15 cellular contexts compared by ENCODE assay signal in genomic region chr20:4896119-4896700, GRCh38.
DNase-seq lines count a peak whose midpoint lies in the region; ATAC-seq and TF ChIP-seq lines count a peak whose summit lies in the region.
"Had no signal": no experiment of that assay in that cellular context is flagged by ENCODE, and none has a peak within 500 bp of the region (broad histone marks: within the 10 kb centered on the region; RNA-seq: fewer than 3 reads in every experiment).

No MANE protein-coding gene starts in this region.

- H3K27me3 Mint-ChIP-seq in H9 (ENCODE audit: low read depth) (no peaks in the 10 kb centered on the region), WTC11 (ENCODE audit: low read depth) (no peaks in the 10 kb centered on the region), Calu3 (ENCODE audit: unreplicated experiment) (no peaks in the 10 kb centered on the region)

- POLR2A ChIA-PET in WTC11 (lab: Charles Lee), result no interaction called here

- H4K20me1 ChIP-seq in H9 (ENCODE audit: control insufficient read depth, insufficient read depth, insufficient read length), result no peaks in the 10 kb centered on the region

- no peak overlapping the region for H3K4me2 ChIP-seq in H9 (ENCODE audit: insufficient read depth, insufficient read length, low read length)

- H3K36me3 Mint-ChIP-seq in H9 (ENCODE audit: insufficient read depth in 1 of 3, low read depth in 3 of 3) (peaks cover 9 to 16% (median 12%) of the 10 kb centered on the region in 3 experiments), WTC11 (peaks cover 8% of the 10 kb centered on the region; the same call in 1 of the 2 replicates), Calu3 (ENCODE audit: insufficient read depth, unreplicated experiment) (peaks cover 5% of the 10 kb centered on the region)

- H3K23me2 ChIP-seq in H9 (ENCODE audit: insufficient read length, low read depth, low read length, poor library complexity, severe bottlenecking), result no peaks in the 10 kb centered on the region

- no peak overlapping the region for H2BK20ac ChIP-seq in H9 (ENCODE audit: low read depth, low read length, poor library complexity, severe bottlenecking)

- H3K23ac ChIP-seq in H9 (ENCODE audit: insufficient read length, low read depth, low read length), result no peak overlapping the region

- no CpG with 5 or more reads among the region's 16 CpGs for WGBS in H9 (ENCODE audit: extremely low coverage, insufficient read length, low lambda C conversion rate)

- H2BK5ac ChIP-seq in H9 (ENCODE audit: insufficient read length, low read length), result no peak overlapping the region

- intact Hi-C loops in Calu3 (cut with micrococcal nuclease; ENCODE audit: unreplicated experiment), result no loop called here

- no peak overlapping the region for H4K5ac ChIP-seq in H9 (ENCODE audit: insufficient read length, low read depth, low read length)

- H3K36me3 ChIP-seq in iPS-20b (ENCODE audit: insufficient read depth, low read depth, low read length), result no peaks in the 10 kb centered on the region
- H3K36me3 ChIP-seq: SJSA1 had no signal

- no TSS peak for BruUV-seq in Calu3 (replicated peaks; lab: Mats Ljungman, UMichigan)

- no peak overlapping the region for H3K14ac ChIP-seq in H9 (ENCODE audit: insufficient read depth, low read length)

- peak overlapping the region; percentile 1 for H3K18ac ChIP-seq in H9 (ENCODE audit: insufficient read length, low read depth, low read length)

- H2BK120ac ChIP-seq in H9 (ENCODE audit: low read depth, low read length, poor library complexity, severe bottlenecking), result no peak overlapping the region

- H3K9ac ChIP-seq in H9 (ENCODE audit: extremely low read depth, insufficient read length, low read length) (no peak overlapping the region), iPS-20b (ENCODE audit: low read depth, low read length) (peak overlapping the region; percentile 27)

- no peaks in the 10 kb centered on the region for H3K79me1 ChIP-seq in H9 (ENCODE audit: insufficient read depth, low read depth, low read length, poor library complexity, severe bottlenecking)

- H2AFZ ChIP-seq in H9 (ENCODE audit: low read length), result no peak overlapping the region

- no peaks in the 10 kb centered on the region for H3K27me3 ChIP-seq in H9 (ENCODE audit: insufficient read depth, low read length)
- H3K27me3 ChIP-seq in iPS-20b (ENCODE audit: insufficient read depth, low read length), result no peaks in the 10 kb centered on the region
- H3K27me3 ChIP-seq: SJSA1 had no signal

- no peak for TF ChIP-seq CTCF in H9 (conservative IDR thresholded peaks at IDR 0.05)
- no peak for TF ChIP-seq CTCF in WTC11 (IDR thresholded peaks at IDR 0.05)
- no peak for TF ChIP-seq CTCF in Calu3 (IDR thresholded peaks at IDR 0.05; ENCODE audit: unreplicated experiment)

- no peak overlapping the region for H4K8ac ChIP-seq in H9 (replicated peaks; ENCODE audit: insufficient read length, low read depth, low read length)

- H3K27ac ChIP-seq in H9 (ENCODE audit: insufficient read length, low read depth, low read length) (no peak overlapping the region), iPS-20b (ENCODE audit: low read length) (no peak overlapping the region), substantia nigra (ENCODE audit: low read depth, low read length, poor library complexity, severe bottlenecking) (peak overlapping the region; percentile 47)
- H3K27ac ChIP-seq: HL-60, RWPE1, SJSA1 had no signal

- CTCF ChIA-PET in WTC11 (lab: Charles Lee) (interaction anchor here (0.6 to 1.7 kb wide), 3 partner anchors 25 to 205 kb away, joined by 3 to 4 read pairs (median 4); no protein-coding TSS in a partner anchor), Calu3 (lab: Charles Lee) (no interaction called here)

- H3T11ph ChIP-seq in H9 (ENCODE audit: low read length), result no peak overlapping the region

- DNase-seq in H9 (no peak), WTC11 (ENCODE audit: low spot score) (no peak), substantia nigra (lab: John Stamatoyannopoulos, UW) (no peak), Calu3 (no peak), NCI-H526 (lab: John Stamatoyannopoulos, UW) (no peak)
- DNase-seq in stimulated activated naive CD8-positive, alpha-beta T cell treated with anti-CD3 and anti-CD28 coated beads, Interleukin-15, Interleukin-2, amounts not matched to agents 100 U/mL and 50 U/mL, for 24 hours, result no peak
- DNase-seq: EL, NCI-H1092 treated with DMSO at 0.1 percent for 48 hours, NCI-H187, SW 1271 had no signal

- H4K91ac ChIP-seq in H9 (ENCODE audit: insufficient read length, low read depth, low read length), result no peak overlapping the region

- peaks cover 2% of the 10 kb centered on the region; the same call in 1 of the 2 replicates for H3K4me1 ChIP-seq in H9 (ENCODE audit: insufficient read depth, low read length)
- H3K4me1 ChIP-seq in iPS-20b (ENCODE audit: insufficient read depth, low read length), result peaks cover 16% of the 10 kb centered on the region; the same call in 1 of the 2 replicates
- H3K4me1 ChIP-seq: SJSA1 had no signal

- H3K4ac ChIP-seq in H9 (ENCODE audit: low read depth, low read length), result no peak overlapping the region

- H3K79me2 ChIP-seq in H9 (ENCODE audit: insufficient read depth, low read length), result no peaks in the 10 kb centered on the region

- H3K4me3 Mint-ChIP-seq in H9 (no peak overlapping the region), WTC11 (no peak overlapping the region), Calu3 (ENCODE audit: low read depth, unreplicated experiment) (no peak overlapping the region)

- H2BK15ac ChIP-seq in H9 (ENCODE audit: low read depth, low read length), result no peak overlapping the region

- H2BK12ac ChIP-seq in H9 (ENCODE audit: insufficient read length, low read depth, low read length), result no peak overlapping the region

- peak; percentile 29 for ATAC-seq in WTC11
- ATAC-seq in stimulated activated naive CD8-positive, alpha-beta T cell treated with anti-CD3 and anti-CD28 coated beads, Interleukin-15, Interleukin-2, amounts not matched to agents 100 U/mL and 50 U/mL, for 24 hours, result no peak

- peak overlapping the region in 1 of 3 experiments; percentile 87; a peak in 2 of 7 replicates for H3K27ac Mint-ChIP-seq in H9
- no peak overlapping the region for H3K27ac Mint-ChIP-seq in WTC11
- H3K27ac Mint-ChIP-seq in Calu3 (ENCODE audit: unreplicated experiment), result no peak overlapping the region

- H3K9me3 ChIP-seq in H9 (ENCODE audit: control insufficient read depth, low read depth, low read length) (no peaks in the 10 kb centered on the region), iPS-20b (ENCODE audit: insufficient read depth, low read depth, low read length) (no peaks in the 10 kb centered on the region)
- H3K9me3 ChIP-seq: SJSA1 had no signal

- no peak overlapping the region for H3K56ac ChIP-seq in H9 (ENCODE audit: insufficient read length, low read depth, low read length)

- peaks cover 17 to 31% of the 10 kb centered on the region in 2 experiments for H3K4me1 Mint-ChIP-seq in H9
- H3K4me1 Mint-ChIP-seq in WTC11, result peaks cover 24% of the 10 kb centered on the region
- H3K4me1 Mint-ChIP-seq in Calu3 (ENCODE audit: low read depth, unreplicated experiment), result peaks cover 28% of the 10 kb centered on the region

- H3K9me3 Mint-ChIP-seq in H9, result no peaks in the 10 kb centered on the region
- no peaks in the 10 kb centered on the region for H3K9me3 Mint-ChIP-seq in WTC11
- no peaks in the 10 kb centered on the region for H3K9me3 Mint-ChIP-seq in Calu3 (ENCODE audit: low read depth, unreplicated experiment)

- no peak overlapping the region for H3K4me3 ChIP-seq in iPS-20b (ENCODE audit: low read length)
- H3K4me3 ChIP-seq: K562, SJSA1 had no signal

- no peak overlapping the region for H2AK5ac ChIP-seq in H9 (ENCODE audit: insufficient read length, low read length)

TF ChIP-seq in WTC11, 78 proteins besides CTCF, POLR2A, EP300 and RAD21:
- TF ChIP-seq ZNF423 (CRISPR knock-in tag; IDR thresholded peaks at IDR 0.05) (no peak), PRRX2 (CRISPR knock-in tag; IDR thresholded peaks at IDR 0.05) (no peak), CREM (CRISPR knock-in tag; IDR thresholded peaks at IDR 0.05) (no peak), ELF4 (CRISPR knock-in tag; IDR thresholded peaks at IDR 0.05; ENCODE audit: low read depth) (no peak), FOXK1 (CRISPR knock-in tag; IDR thresholded peaks at IDR 0.05) (no peak), ZMAT4 (CRISPR knock-in tag; IDR thresholded peaks at IDR 0.05) (no peak)
